Comparison of ENCODE assay signal across 26 cellular contexts in genomic region chr3:70890085-70890484, GRCh38.
"Had no signal": no experiment of that assay in that cellular context is flagged by ENCODE, and none has a peak within 500 bp of the region (broad histone marks: within the 10 kb centered on the region; RNA-seq: fewer than 3 reads in every experiment).

No MANE protein-coding gene starts in this region.

- FAIRE-seq: urothelium cell line had no signal

- H3K9ac ChIP-seq: neural progenitor cell had no signal

- H3K4me3 ChIP-seq: mucosa of descending colon, neural progenitor cell, thyroid gland had no signal

- H3K4me3 Mint-ChIP-seq: activated B cell treated with CpG ODN at 0.5 μM for 24 hours; activated naive CD8-positive, alpha-beta T cell treated with anti-CD3 and anti-CD28 coated beads, Interleukin-2, amount 10 ng/mL, durations not matched to agents 7 days and 5 days; activated T-cell treated with anti-CD3 and anti-CD28 coated beads, Interleukin-2, amount 50 U/mL, for 4 hours; naive B cell; neural progenitor cell; T-helper 1 cell treated with Interleukin-12 subunit alpha and Interleukin-12 subunit beta and Interleukin-4 antibody, amounts not matched to agents 30 μg/mL and 1 μg/mL, for 36 hours had no signal

- H3K4me2 ChIP-seq: neural progenitor cell had no signal

- H3K27ac ChIP-seq: neural progenitor cell, thyroid gland had no signal

- H3K4me1 ChIP-seq: neural progenitor cell, thyroid gland had no signal

- H3K27me3 Mint-ChIP-seq: activated B cell treated with CpG ODN at 0.5 μM for 24 hours; activated naive CD8-positive, alpha-beta T cell treated with anti-CD3 and anti-CD28 coated beads, Interleukin-2, amount 10 ng/mL, durations not matched to agents 7 days and 5 days; naive B cell; progenitor cell of endocrine pancreas had no signal

- H3K9me3 ChIP-seq: mucosa of descending colon, thyroid gland had no signal

- ATAC-seq: activated T-cell treated with anti-CD3 and anti-CD28 coated beads, Interleukin-2, amount 50 U/mL, for 4 hours; mucosa of descending colon; stimulated activated naive CD8-positive, alpha-beta T cell treated with anti-CD3 and anti-CD28 coated beads, Interleukin-15, Interleukin-2, amounts not matched to agents 100 U/mL and 50 U/mL, for 24 hours had no signal

- H2AFZ ChIP-seq: neural progenitor cell had no signal

- H3K36me3 Mint-ChIP-seq: activated naive CD8-positive, alpha-beta T cell treated with anti-CD3 and anti-CD28 coated beads, Interleukin-2, amount 10 ng/mL, durations not matched to agents 7 days and 5 days; naive B cell; neural progenitor cell had no signal

- H3K4me1 Mint-ChIP-seq: activated B cell treated with CpG ODN at 0.5 μM for 24 hours; activated naive CD8-positive, alpha-beta T cell treated with anti-CD3 and anti-CD28 coated beads, Interleukin-2, amount 10 ng/mL, durations not matched to agents 7 days and 5 days; naive B cell; neural progenitor cell had no signal

- H3K27me3 ChIP-seq: neural progenitor cell, thyroid gland had no signal

- H3K9me3 Mint-ChIP-seq: activated naive CD8-positive, alpha-beta T cell treated with anti-CD3 and anti-CD28 coated beads, Interleukin-2, amount 10 ng/mL, durations not matched to agents 7 days and 5 days; activated T-cell treated with anti-CD3 and anti-CD28 coated beads, Interleukin-2, amount 50 U/mL, for 4 hours; activated T-helper 2 cell treated with anti-CD3 and anti-CD28 coated beads, Interferon-gamma antibody, Interleukin-2, Interleukin-4, amounts not matched to agents 10 μg/mL and 5 μg/mL and 100 μg/mL, durations not matched to agents 14 hours and 24 hours and 36 hours; neural progenitor cell; T-helper 1 cell treated with Interleukin-12 subunit alpha and Interleukin-12 subunit beta and Interleukin-4 antibody, amounts not matched to agents 30 μg/mL and 1 μg/mL, for 36 hours had no signal

- DNase-seq: activated B cell treated with CpG ODN at 0.5 μM for 24 hours; activated CD4-positive, alpha-beta T cell treated with anti-CD3 and anti-CD28 coated beads for 4 hours; activated CD4-positive, alpha-beta T cell treated with anti-CD3 and anti-CD28 coated beads, Interleukin-2, amount 50 U/mL, for 48 hours; activated CD8-positive, alpha-beta memory T cell treated with anti-CD3 and anti-CD28 coated beads, Interleukin-2, amount 50 U/mL, for 48 hours; activated naive CD4-positive, alpha-beta T cell; activated naive CD8-positive, alpha-beta T cell treated with anti-CD3 and anti-CD28 coated beads, Interleukin-2, amount 10 ng/mL, durations not matched to agents 7 days and 5 days; activated T-cell treated with anti-CD3 and anti-CD28 coated beads, Interleukin-2, amount 50 U/mL, for 4 hours; amygdala; dermis blood vessel endothelial cell; effector CD8-positive, alpha-beta T cell; erythroblast; foreskin melanocyte; hippocampal formation; mucosa of descending colon; naive B cell; retina; stimulated activated CD4-positive, alpha-beta T cell treated with anti-CD3 and anti-CD28 coated beads, Interleukin-12 subunit alpha, Interleukin-12 subunit beta, amount 100 ng/mL, for 4 hours; stimulated activated CD4-positive, alpha-beta T cell treated with anti-CD3 and anti-CD28 coated beads, Interleukin-4, amount 100 ng/mL, for 4 hours; stimulated activated naive CD8-positive, alpha-beta T cell treated with anti-CD3 and anti-CD28 coated beads, Interleukin-15, Interleukin-2, amounts not matched to agents 100 U/mL and 50 U/mL, for 24 hours; T1000; thyroid gland had no signal

- H3K36me3 ChIP-seq: neural progenitor cell, thyroid gland had no signal

- H3K27ac Mint-ChIP-seq: activated B cell treated with CpG ODN at 0.5 μM for 24 hours; activated naive CD8-positive, alpha-beta T cell treated with anti-CD3 and anti-CD28 coated beads, Interleukin-2, amount 10 ng/mL, durations not matched to agents 7 days and 5 days; activated T-helper 2 cell treated with anti-CD3 and anti-CD28 coated beads, Interferon-gamma antibody, Interleukin-2, Interleukin-4, amounts not matched to agents 10 μg/mL and 5 μg/mL and 100 μg/mL, durations not matched to agents 14 hours and 24 hours and 36 hours; naive B cell; neural progenitor cell; progenitor cell of endocrine pancreas; T-helper 1 cell treated with Interleukin-12 subunit alpha and Interleukin-12 subunit beta and Interleukin-4 antibody, amounts not matched to agents 30 μg/mL and 1 μg/mL, for 36 hours had no signal
